In genomic region chr19:55087542-55087935, GRCh38 we compare ENCODE assay signal across 1 cellular context.
TF ChIP-seq lines count a peak whose summit lies in the region.

No MANE protein-coding gene starts in this region.

TF ChIP-seq in IMR-90, 13 proteins besides CTCF, POLR2A, EP300 and RAD21:
- TF ChIP-seq, protein P1, sequence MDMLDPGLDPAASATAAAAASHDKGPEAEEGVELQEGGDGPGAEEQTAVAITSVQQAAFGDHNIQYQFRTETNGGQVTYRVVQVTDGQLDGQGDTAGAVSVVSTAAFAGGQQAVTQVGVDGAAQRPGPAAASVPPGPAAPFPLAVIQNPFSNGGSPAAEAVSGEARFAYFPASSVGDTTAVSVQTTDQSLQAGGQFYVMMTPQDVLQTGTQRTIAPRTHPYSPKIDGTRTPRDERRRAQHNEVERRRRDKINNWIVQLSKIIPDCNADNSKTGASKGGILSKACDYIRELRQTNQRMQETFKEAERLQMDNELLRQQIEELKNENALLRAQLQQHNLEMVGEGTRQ (IDR thresholded peaks at IDR 0.05; ENCODE audit: low read depth, low read length) = no peak
TF ChIP-seq in IMR-90: peak in this region for 0.
